8 cellular contexts compared by ENCODE assay signal in genomic region chr7:27148031-27148775, GRCh38. TPM values are rescaled to one million over a fixed set of nuclear protein-coding genes. Genes with fewer than 3 reads are reported as not detected.
DNase-seq lines count a peak whose midpoint lies in the region; ATAC-seq and TF ChIP-seq lines count a peak whose summit lies in the region.

No MANE protein-coding gene starts in this region.

- intact Hi-C loops in mammary epithelial cell (cut with micrococcal nuclease), result no loop called here
- intact Hi-C loops in naive thymus-derived CD4-positive, alpha-beta T cell (cut with micrococcal nuclease), result no loop called here

- peaks cover 70% of the 10 kb centered on the region for H3K4me1 ChIP-seq in mammary epithelial cell (ENCODE audit: insufficient read depth, low read length)
- peaks cover 23 to 28% of the 10 kb centered on the region in 2 donors for H3K4me1 ChIP-seq in naive thymus-derived CD4-positive, alpha-beta T cell (ENCODE audit: control insufficient read depth in 2 of 2, insufficient read depth in 2 of 2, low read length in 2 of 2)
- H3K4me1 ChIP-seq in SJCRH30, result no peaks in the 10 kb centered on the region

- dilution Hi-C loops in mammary epithelial cell (cut with HindIII; ENCODE audit: low sequenced_read_pairs), result no loop called here

- H3K4me3 Mint-ChIP-seq in naive thymus-derived CD4-positive, alpha-beta T cell, result peak overlapping the region in 9 of 10 donors; percentile 56 to 82 (median 69)

- DNase-seq in ACHN, result peak; percentile 52
- peak; percentile 97 for DNase-seq in HT-29 (ENCODE audit: low spot score)
- peak; percentile 67 for DNase-seq in mammary epithelial cell
- no peak for DNase-seq in naive thymus-derived CD4-positive, alpha-beta T cell
- no peak for DNase-seq in DMS114 treated with DMSO at 0.1 percent for 48 hours (lab: John Stamatoyannopoulos, UW; ENCODE audit: unreplicated experiment)
- DNase-seq in SJCRH30, result no peak

- CTCF ChIA-PET in mammary epithelial cell (lab: Charles Lee; ENCODE audit: low non-redundant PET), result interaction anchor here (0.6 kb wide), 1 partner anchor 24 kb away, joined by 3 read pairs; no protein-coding TSS in a partner anchor
- CTCF ChIA-PET in naive thymus-derived CD4-positive, alpha-beta T cell (lab: Charles Lee), result interaction anchor here (0.9 to 4.2 kb wide), 4 partner anchors 11 to 764 kb away, joined by 3 to 42 read pairs (median 5); no protein-coding TSS in a partner anchor

- in situ Hi-C loops in ACHN (cut with HindIII; ENCODE audit: low pct_ligation_motif_present, low pct_unique_long_range_greater_than_20kb, low sequenced_read_pairs) (no loop called here), mammary epithelial cell (cut with MboI; ENCODE audit: low sequenced_read_pairs in 2 of 2) (loop anchor here in 1 of 2 donors (10.0 kb wide), 1 partner anchor 783 kb away; no protein-coding TSS in a partner anchor)

- no peaks in the 10 kb centered on the region for H3K9me3 ChIP-seq in mammary epithelial cell (replicated peaks; ENCODE audit: insufficient read depth, low read length)
- no peaks in the 10 kb centered on the region for H3K9me3 ChIP-seq in naive thymus-derived CD4-positive, alpha-beta T cell (ENCODE audit: control insufficient read depth in 2 of 3, low read length in 3 of 3)
- no peaks in the 10 kb centered on the region for H3K9me3 ChIP-seq in SJCRH30 (replicated peaks)

- WGBS in mammary epithelial cell (ENCODE audit: low coverage, missing lambda C conversion rate), result 8% methylated on average over 15 of the region's 29 CpGs

- TSS peak; percentile 48 for BruUV-seq in mammary epithelial cell (replicated peaks; lab: Mats Ljungman, UMichigan)

- peak overlapping the region; percentile 34 to 60 (median 53) for H3K4me3 ChIP-seq in mammary epithelial cell (replicated peaks in 1 of 3; ENCODE audit: insufficient read depth in 1 of 3, low read depth in 2 of 3, low read length in 3 of 3)
- H3K4me3 ChIP-seq in naive thymus-derived CD4-positive, alpha-beta T cell (ENCODE audit: low read length), result no peak overlapping the region
- H3K4me3 ChIP-seq in SJCRH30, result no peak overlapping the region

- ATAC-seq in naive thymus-derived CD4-positive, alpha-beta T cell, result no peak
- ATAC-seq in HG03280 (IDR thresholded peaks at IDR 0.05; ENCODE audit: unreplicated experiment), result no peak
- ATAC-seq in HG03097 (IDR thresholded peaks at IDR 0.05; ENCODE audit: low FRiP score, unreplicated experiment), result no peak

- peak overlapping the region in 3 of 9 donors; percentile 42 to 62 (median 45) for H3K27ac Mint-ChIP-seq in naive thymus-derived CD4-positive, alpha-beta T cell

- peak overlapping the region; percentile 97 for H3K4me2 ChIP-seq in mammary epithelial cell (ENCODE audit: insufficient read depth, low read depth, low read length)

- no peak for TF ChIP-seq CTCF in mammary epithelial cell (conservative IDR thresholded peaks at IDR 0.05 in 1 of 2, IDR thresholded peaks at IDR 0.05 in 1 of 2; ENCODE audit: extremely low read depth in 1 of 2, insufficient read depth in 1 of 2, low read depth in 1 of 2, low read length in 2 of 2)

- H3K36me3 ChIP-seq in mammary epithelial cell (ENCODE audit: insufficient read depth, low read length) (no peaks in the 10 kb centered on the region), SJCRH30 (no peaks in the 10 kb centered on the region)
- no peaks in the 10 kb centered on the region for H3K36me3 ChIP-seq in naive thymus-derived CD4-positive, alpha-beta T cell (ENCODE audit: control insufficient read depth in 2 of 3, insufficient read depth in 3 of 3, low read length in 3 of 3)

- H4K20me1 ChIP-seq in mammary epithelial cell (ENCODE audit: insufficient read depth, low read length), result no peaks in the 10 kb centered on the region

- peaks cover 52% of the 10 kb centered on the region for H3K79me2 ChIP-seq in mammary epithelial cell (ENCODE audit: insufficient read depth, low read length)

- H3K9ac ChIP-seq in mammary epithelial cell (ENCODE audit: insufficient read depth, low read length), result peak overlapping the region; percentile 56

- H2AFZ ChIP-seq in mammary epithelial cell (ENCODE audit: low read depth, low read length), result peak overlapping the region; percentile 93

- H3K27ac ChIP-seq in mammary epithelial cell (ENCODE audit: insufficient read depth, low read depth, low read length) (peak overlapping the region; percentile 46), SJCRH30 (no peak overlapping the region)
- H3K27ac ChIP-seq in naive thymus-derived CD4-positive, alpha-beta T cell (ENCODE audit: low read depth, low read length), result no peak overlapping the region

- peaks cover 0 to 3% (median 0%) of the 10 kb centered on the region in 11 donors for H3K9me3 Mint-ChIP-seq in naive thymus-derived CD4-positive, alpha-beta T cell

- peaks cover 0 to 3% (median 0%) of the 10 kb centered on the region in 5 donors for H3K36me3 Mint-ChIP-seq in naive thymus-derived CD4-positive, alpha-beta T cell

- H3K27me3 Mint-ChIP-seq in naive thymus-derived CD4-positive, alpha-beta T cell, result peaks cover 62 to 81% (median 68%) of the 10 kb centered on the region in 5 donors

- H3K4me1 Mint-ChIP-seq in naive thymus-derived CD4-positive, alpha-beta T cell, result peaks cover 10 to 43% (median 28%) of the 10 kb centered on the region in 7 donors

- H3K27me3 ChIP-seq in mammary epithelial cell (ENCODE audit: insufficient read depth, low read length), result no peaks in the 10 kb centered on the region
- peaks cover 28 to 48% of the 10 kb centered on the region in 2 donors for H3K27me3 ChIP-seq in naive thymus-derived CD4-positive, alpha-beta T cell (ENCODE audit: control insufficient read depth in 2 of 2, insufficient read depth in 2 of 2, low read length in 2 of 2)
- no peaks in the 10 kb centered on the region for H3K27me3 ChIP-seq in SJCRH30

- POLR2A ChIA-PET in naive thymus-derived CD4-positive, alpha-beta T cell (lab: Charles Lee), result interaction anchor here (0.8 to 1.2 kb wide), 2 partner anchors 9 to 20 kb away, joined by 3 read pairs; no protein-coding TSS in a partner anchor

RNA-seq across cellular contexts. Expression of gene HOXA6, which starts 0.6 kb away (rescaled TPM):
- 25.5 and 28.1 TPM in 2 replicates for total RNA-seq in HT-29 (2014; rRNA removed; shearing (Covaris generic))
- total RNA-seq in mammary epithelial cell, result 1 to 10 TPM; 3.1 to 4.7 TPM
- polyA plus RNA-seq in mammary epithelial cell, result 0.71 TPM
- 1.1 TPM for polyA minus RNA-seq in mammary epithelial cell
- under 1 TPM in 2 of 5 experiments, not detected in 3; 0.32 to 0.49 TPM for total RNA-seq in naive thymus-derived CD4-positive, alpha-beta T cell
- polyA plus RNA-seq in naive thymus-derived CD4-positive, alpha-beta T cell, result not detected
- total RNA-seq in SJCRH30 (2014; rRNA removed; shearing (Covaris generic)), result 3.8 and 4.6 TPM in 2 replicates

RNA-seq across cellular contexts. Expression of gene HOXA3, which starts 4.2 kb away (rescaled TPM):
- total RNA-seq in HT-29 (2014; rRNA removed; shearing (Covaris generic)), result 27.8 and 29.0 TPM in 2 replicates
- total RNA-seq in mammary epithelial cell, result 1 to 10 TPM; 2.0 to 9.9 TPM
- polyA plus RNA-seq in mammary epithelial cell, result 1.4 TPM
- 0.83 TPM for polyA minus RNA-seq in mammary epithelial cell
- under 1 TPM in 1 of 5 experiments, not detected in 4; 0.12 TPM for total RNA-seq in naive thymus-derived CD4-positive, alpha-beta T cell
- polyA plus RNA-seq in naive thymus-derived CD4-positive, alpha-beta T cell, result not detected
- 12.0 and 12.2 TPM in 2 replicates for total RNA-seq in SJCRH30 (2014; rRNA removed; shearing (Covaris generic))

RNA-seq across cellular contexts. Expression of gene HOXA5, which starts 4.7 kb away (rescaled TPM):
- 22.1 and 29.3 TPM in 2 replicates for total RNA-seq in HT-29 (2014; rRNA removed; shearing (Covaris generic))
- total RNA-seq in mammary epithelial cell, result 10 to 100 TPM in 1 of 2 donors, 1 to 10 TPM in 1; 9.1 to 11.0 TPM
- 8.6 TPM for polyA plus RNA-seq in mammary epithelial cell
- 4.3 TPM for polyA minus RNA-seq in mammary epithelial cell
- total RNA-seq in naive thymus-derived CD4-positive, alpha-beta T cell, result 1 to 10 TPM in 1 of 5 experiments, under 1 TPM in 1, not detected in 3; 0.88 to 2.2 TPM
- polyA plus RNA-seq in naive thymus-derived CD4-positive, alpha-beta T cell, result not detected
- 10.4 and 11.9 TPM in 2 replicates for total RNA-seq in SJCRH30 (2014; rRNA removed; shearing (Covaris generic))

RNA-seq across cellular contexts. Expression of gene HOXA7, which starts 8.3 kb away (rescaled TPM):
- total RNA-seq in HT-29 (2014; rRNA removed; shearing (Covaris generic)), result 5.6 and 10.7 TPM in 2 replicates
- total RNA-seq in mammary epithelial cell, result 1 to 10 TPM; 2.3 to 8.0 TPM
- 3.9 TPM for polyA plus RNA-seq in mammary epithelial cell
- 3.7 TPM for polyA minus RNA-seq in mammary epithelial cell
- total RNA-seq in naive thymus-derived CD4-positive, alpha-beta T cell, result not detected
- polyA plus RNA-seq in naive thymus-derived CD4-positive, alpha-beta T cell, result not detected
- 38.6 and 40.4 TPM in 2 replicates for total RNA-seq in SJCRH30 (2014; rRNA removed; shearing (Covaris generic))

RNA-seq across cellular contexts. Expression of gene HOXA9, which starts 17.1 kb away (rescaled TPM):
- 96.1 and 99.2 TPM in 2 replicates for total RNA-seq in HT-29 (2014; rRNA removed; shearing (Covaris generic))
- 10 to 100 TPM in 1 of 2 donors, 1 to 10 TPM in 1; 7.8 to 25.1 TPM for total RNA-seq in mammary epithelial cell
- polyA plus RNA-seq in mammary epithelial cell, result 0.03 TPM
- not detected for polyA minus RNA-seq in mammary epithelial cell
- total RNA-seq in naive thymus-derived CD4-positive, alpha-beta T cell, result 1 to 10 TPM in 1 of 5 experiments, under 1 TPM in 1, not detected in 3; 0.70 to 1.7 TPM
- polyA plus RNA-seq in naive thymus-derived CD4-positive, alpha-beta T cell, result not detected
- total RNA-seq in SJCRH30 (2014; rRNA removed; shearing (Covaris generic)), result 0.10 and 0.30 TPM in 2 replicates

Comparison
In these comparisons a context has a peak if more than half of its experiments do, and no peak if none do; other contexts are left out.
1. DNase-seq: peak in ACHN (single experiment), HT-29 (single experiment) and mammary epithelial cell (single experiment); none in naive thymus-derived CD4-positive, alpha-beta T cell (0 of 9), DMS114 treated with DMSO at 0.1 percent for 48 hours (single experiment) and SJCRH30 (0 of 2).
2. H3K4me3 ChIP-seq: peak in mammary epithelial cell (3 of 3); none in naive thymus-derived CD4-positive, alpha-beta T cell (single experiment) and SJCRH30 (single experiment).